In genomic region chr6:127381384-127381783, GRCh38 we compare ENCODE assay signal across 23 cellular contexts.
"Had no signal": no experiment of that assay in that cellular context is flagged by ENCODE, and none has a peak within 500 bp of the region (broad histone marks: within the 10 kb centered on the region; RNA-seq: fewer than 3 reads in every experiment).

No MANE protein-coding gene starts in this region.

- DNase-seq: activated B cell treated with CpG ODN at 0.5 μM for 24 hours; activated CD4-positive, alpha-beta T cell treated with anti-CD3 and anti-CD28 coated beads for 36 hours; activated CD4-positive, alpha-beta T cell treated with anti-CD3 and anti-CD28 coated beads, Interleukin-2, amount 50 U/mL, for 4 hours; activated CD8-positive, alpha-beta memory T cell treated with anti-CD3 and anti-CD28 coated beads for 24 hours; activated CD8-positive, alpha-beta memory T cell treated with anti-CD3 and anti-CD28 coated beads, Interleukin-2, amount 50 U/mL, for 4 hours; activated naive CD4-positive, alpha-beta T cell treated with anti-CD3 and anti-CD28 coated beads for 36 hours; activated naive CD8-positive, alpha-beta T cell treated with anti-CD3 and anti-CD28 coated beads, Interleukin-2, amount 10 ng/mL, durations not matched to agents 7 days and 5 days; activated T-cell treated with anti-CD3 and anti-CD28 coated beads, Interleukin-2, amount 50 U/mL, for 48 hours; amniotic stem cell; colonic mucosa; dorsolateral prefrontal cortex; esophagus squamous epithelium; gastrocnemius medialis; hypothalamus; midbrain; natural killer cell; stimulated activated CD4-positive, alpha-beta T cell treated with anti-CD3 and anti-CD28 coated beads, Interleukin-15, amount 100 ng/mL, for 24 hours; trophoblast cell had no signal

- H3K36me3 Mint-ChIP-seq: activated naive CD8-positive, alpha-beta T cell treated with anti-CD3 and anti-CD28 coated beads, Interleukin-2, amount 10 ng/mL, durations not matched to agents 7 days and 5 days; natural killer cell; stimulated activated memory B cell treated with anti-CD40 and anti-IgM and Interleukin-4, amounts not matched to agents 10 μg/mL and 1 μg/mL and 100 μg/mL, for 72 hours had no signal

- H3K27me3 ChIP-seq: breast epithelium, colonic mucosa, dorsolateral prefrontal cortex, esophagus squamous epithelium, gastrocnemius medialis, vagina had no signal

- H3K9me3 ChIP-seq: breast epithelium, colonic mucosa, esophagus squamous epithelium, gastrocnemius medialis, vagina had no signal

- H3K27ac ChIP-seq: breast epithelium, colonic mucosa, dorsolateral prefrontal cortex, esophagus squamous epithelium, gastrocnemius medialis, vagina had no signal

- H3K4me2 ChIP-seq: smooth muscle cell had no signal

- H3K27me3 Mint-ChIP-seq: activated B cell treated with CpG ODN at 0.5 μM for 24 hours; activated CD4-positive, alpha-beta T cell treated with anti-CD3 and anti-CD28 coated beads for 36 hours; stimulated activated memory B cell treated with anti-CD40 and anti-IgM and Interleukin-4, amounts not matched to agents 10 μg/mL and 1 μg/mL and 100 μg/mL, for 72 hours had no signal

- H3K9me3 Mint-ChIP-seq: activated B cell treated with CpG ODN at 0.5 μM for 24 hours; activated naive CD4-positive, alpha-beta T cell treated with anti-CD3 and anti-CD28 coated beads for 36 hours; activated naive CD8-positive, alpha-beta T cell treated with anti-CD3 and anti-CD28 coated beads, Interleukin-2, amount 10 ng/mL, durations not matched to agents 7 days and 5 days; natural killer cell; stimulated activated memory B cell treated with anti-CD40 and anti-IgM and Interleukin-4, amounts not matched to agents 10 μg/mL and 1 μg/mL and 100 μg/mL, for 72 hours had no signal

- H3K27ac Mint-ChIP-seq: activated B cell treated with CpG ODN at 0.5 μM for 24 hours; activated CD4-positive, alpha-beta T cell treated with anti-CD3 and anti-CD28 coated beads for 36 hours; activated naive CD4-positive, alpha-beta T cell treated with anti-CD3 and anti-CD28 coated beads for 36 hours; activated naive CD8-positive, alpha-beta T cell treated with anti-CD3 and anti-CD28 coated beads, Interleukin-2, amount 10 ng/mL, durations not matched to agents 7 days and 5 days; natural killer cell; stimulated activated memory B cell treated with anti-CD40 and anti-IgM and Interleukin-4, amounts not matched to agents 10 μg/mL and 1 μg/mL and 100 μg/mL, for 72 hours had no signal

- H3K4me1 Mint-ChIP-seq: activated B cell treated with CpG ODN at 0.5 μM for 24 hours; activated CD4-positive, alpha-beta T cell treated with anti-CD3 and anti-CD28 coated beads for 36 hours; activated naive CD8-positive, alpha-beta T cell treated with anti-CD3 and anti-CD28 coated beads, Interleukin-2, amount 10 ng/mL, durations not matched to agents 7 days and 5 days; natural killer cell; stimulated activated memory B cell treated with anti-CD40 and anti-IgM and Interleukin-4, amounts not matched to agents 10 μg/mL and 1 μg/mL and 100 μg/mL, for 72 hours had no signal

- H3K4me1 ChIP-seq: breast epithelium, colonic mucosa, esophagus squamous epithelium, gastrocnemius medialis, vagina had no signal

- ATAC-seq: activated CD4-positive, alpha-beta T cell treated with anti-CD3 and anti-CD28 coated beads for 36 hours; gastrocnemius medialis; natural killer cell; sciatic nerve; stimulated activated memory B cell treated with anti-CD40 and anti-IgM and Interleukin-4, amounts not matched to agents 10 μg/mL and 1 μg/mL and 100 μg/mL, for 72 hours had no signal

- H3K4me3 Mint-ChIP-seq: activated B cell treated with CpG ODN at 0.5 μM for 24 hours; activated CD4-positive, alpha-beta T cell treated with anti-CD3 and anti-CD28 coated beads for 36 hours; activated naive CD4-positive, alpha-beta T cell treated with anti-CD3 and anti-CD28 coated beads for 36 hours; activated naive CD8-positive, alpha-beta T cell treated with anti-CD3 and anti-CD28 coated beads, Interleukin-2, amount 10 ng/mL, durations not matched to agents 7 days and 5 days; natural killer cell; stimulated activated memory B cell treated with anti-CD40 and anti-IgM and Interleukin-4, amounts not matched to agents 10 μg/mL and 1 μg/mL and 100 μg/mL, for 72 hours had no signal
